1 cellular context compared by ENCODE assay signal in the genomic region with DNA sequence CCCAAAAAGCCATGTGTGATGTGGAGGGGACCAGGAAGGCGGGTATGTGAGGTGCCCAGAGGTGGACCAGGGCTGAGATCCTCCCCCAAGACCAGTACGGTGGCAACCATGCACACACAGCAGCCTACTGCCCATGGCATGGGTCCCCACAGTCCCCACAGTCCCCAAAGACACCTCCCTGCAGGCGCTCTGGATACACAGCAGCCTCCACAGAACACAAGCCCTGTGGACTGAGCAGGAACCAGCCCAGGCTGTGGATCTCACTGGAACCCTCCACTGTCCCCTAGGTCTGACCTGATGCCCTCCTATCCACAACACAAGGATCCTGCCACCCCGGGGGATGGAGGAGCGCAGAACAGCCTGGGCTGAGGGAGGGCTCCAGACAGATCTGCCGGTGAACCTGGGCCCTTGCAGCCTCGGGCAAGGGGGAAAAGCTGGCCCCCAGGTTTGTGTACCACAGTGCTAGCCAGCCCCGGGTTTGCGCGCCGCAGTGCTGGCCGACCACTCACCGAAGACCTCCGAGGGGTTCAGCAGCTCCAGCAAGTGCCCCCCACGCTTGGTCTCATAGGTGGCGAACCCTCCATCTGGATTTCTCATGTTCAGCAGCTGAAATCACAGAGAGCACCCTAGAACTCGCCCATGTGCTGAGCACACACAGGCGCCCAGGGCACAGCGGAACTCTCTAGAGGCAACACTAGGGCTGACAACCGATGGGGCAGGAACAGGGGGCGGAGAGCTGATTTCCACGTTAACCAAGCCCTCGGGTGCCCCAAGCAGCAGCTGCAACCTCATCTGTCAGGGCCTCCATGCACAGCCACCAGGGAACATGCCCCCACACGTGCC.
TF ChIP-seq lines count a peak whose summit lies in the region.

No MANE protein-coding gene starts in this region.

TF ChIP-seq in GM23338, 12 proteins besides CTCF, POLR2A, EP300 and RAD21 (continued from another document):
- TF ChIP-seq, protein P1, sequence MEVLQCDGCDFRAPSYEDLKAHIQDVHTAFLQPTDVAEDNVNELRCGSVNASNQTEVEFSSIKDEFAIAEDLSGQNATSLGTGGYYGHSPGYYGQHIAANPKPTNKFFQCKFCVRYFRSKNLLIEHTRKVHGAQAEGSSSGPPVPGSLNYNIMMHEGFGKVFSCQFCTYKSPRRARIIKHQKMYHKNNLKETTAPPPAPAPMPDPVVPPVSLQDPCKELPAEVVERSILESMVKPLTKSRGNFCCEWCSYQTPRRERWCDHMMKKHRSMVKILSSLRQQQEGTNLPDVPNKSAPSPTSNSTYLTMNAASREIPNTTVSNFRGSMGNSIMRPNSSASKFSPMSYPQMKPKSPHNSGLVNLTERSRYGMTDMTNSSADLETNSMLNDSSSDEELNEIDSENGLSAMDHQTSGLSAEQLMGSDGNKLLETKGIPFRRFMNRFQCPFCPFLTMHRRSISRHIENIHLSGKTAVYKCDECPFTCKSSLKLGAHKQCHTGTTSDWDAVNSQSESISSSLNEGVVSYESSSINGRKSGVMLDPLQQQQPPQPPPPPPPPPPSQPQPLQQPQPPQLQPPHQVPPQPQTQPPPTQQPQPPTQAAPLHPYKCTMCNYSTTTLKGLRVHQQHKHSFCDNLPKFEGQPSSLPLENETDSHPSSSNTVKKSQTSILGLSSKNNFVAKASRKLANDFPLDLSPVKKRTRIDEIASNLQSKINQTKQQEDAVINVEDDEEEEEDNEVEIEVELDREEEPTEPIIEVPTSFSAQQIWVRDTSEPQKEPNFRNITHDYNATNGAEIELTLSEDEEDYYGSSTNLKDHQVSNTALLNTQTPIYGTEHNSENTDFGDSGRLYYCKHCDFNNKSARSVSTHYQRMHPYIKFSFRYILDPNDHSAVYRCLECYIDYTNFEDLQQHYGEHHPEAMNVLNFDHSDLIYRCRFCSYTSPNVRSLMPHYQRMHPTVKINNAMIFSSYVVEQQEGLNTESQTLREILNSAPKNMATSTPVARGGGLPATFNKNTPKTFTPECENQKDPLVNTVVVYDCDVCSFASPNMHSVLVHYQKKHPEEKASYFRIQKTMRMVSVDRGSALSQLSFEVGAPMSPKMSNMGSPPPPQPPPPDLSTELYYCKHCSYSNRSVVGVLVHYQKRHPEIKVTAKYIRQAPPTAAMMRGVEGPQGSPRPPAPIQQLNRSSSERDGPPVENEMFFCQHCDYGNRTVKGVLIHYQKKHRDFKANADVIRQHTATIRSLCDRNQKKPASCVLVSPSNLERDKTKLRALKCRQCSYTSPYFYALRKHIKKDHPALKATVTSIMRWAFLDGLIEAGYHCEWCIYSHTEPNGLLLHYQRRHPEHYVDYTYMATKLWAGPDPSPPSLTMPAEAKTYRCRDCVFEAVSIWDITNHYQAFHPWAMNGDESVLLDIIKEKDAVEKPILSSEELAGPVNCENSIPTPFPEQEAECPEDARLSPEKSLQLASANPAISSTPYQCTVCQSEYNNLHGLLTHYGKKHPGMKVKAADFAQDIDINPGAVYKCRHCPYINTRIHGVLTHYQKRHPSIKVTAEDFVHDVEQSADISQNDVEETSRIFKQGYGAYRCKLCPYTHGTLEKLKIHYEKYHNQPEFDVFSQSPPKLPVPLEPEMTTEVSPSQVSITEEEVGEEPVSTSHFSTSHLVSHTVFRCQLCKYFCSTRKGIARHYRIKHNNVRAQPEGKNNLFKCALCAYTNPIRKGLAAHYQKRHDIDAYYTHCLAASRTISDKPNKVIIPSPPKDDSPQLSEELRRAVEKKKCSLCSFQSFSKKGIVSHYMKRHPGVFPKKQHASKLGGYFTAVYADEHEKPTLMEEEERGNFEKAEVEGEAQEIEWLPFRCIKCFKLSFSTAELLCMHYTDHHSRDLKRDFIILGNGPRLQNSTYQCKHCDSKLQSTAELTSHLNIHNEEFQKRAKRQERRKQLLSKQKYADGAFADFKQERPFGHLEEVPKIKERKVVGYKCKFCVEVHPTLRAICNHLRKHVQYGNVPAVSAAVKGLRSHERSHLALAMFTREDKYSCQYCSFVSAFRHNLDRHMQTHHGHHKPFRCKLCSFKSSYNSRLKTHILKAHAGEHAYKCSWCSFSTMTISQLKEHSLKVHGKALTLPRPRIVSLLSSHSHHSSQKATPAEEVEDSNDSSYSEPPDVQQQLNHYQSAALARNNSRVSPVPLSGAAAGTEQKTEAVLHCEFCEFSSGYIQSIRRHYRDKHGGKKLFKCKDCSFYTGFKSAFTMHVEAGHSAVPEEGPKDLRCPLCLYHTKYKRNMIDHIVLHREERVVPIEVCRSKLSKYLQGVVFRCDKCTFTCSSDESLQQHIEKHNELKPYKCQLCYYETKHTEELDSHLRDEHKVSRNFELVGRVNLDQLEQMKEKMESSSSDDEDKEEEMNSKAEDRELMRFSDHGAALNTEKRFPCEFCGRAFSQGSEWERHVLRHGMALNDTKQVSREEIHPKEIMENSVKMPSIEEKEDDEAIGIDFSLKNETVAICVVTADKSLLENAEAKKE (CRISPR knock-in tag; IDR thresholded peaks at IDR 0.05): no peak
TF ChIP-seq in GM23338: peak in this region for 0.
